In the genomic region with DNA sequence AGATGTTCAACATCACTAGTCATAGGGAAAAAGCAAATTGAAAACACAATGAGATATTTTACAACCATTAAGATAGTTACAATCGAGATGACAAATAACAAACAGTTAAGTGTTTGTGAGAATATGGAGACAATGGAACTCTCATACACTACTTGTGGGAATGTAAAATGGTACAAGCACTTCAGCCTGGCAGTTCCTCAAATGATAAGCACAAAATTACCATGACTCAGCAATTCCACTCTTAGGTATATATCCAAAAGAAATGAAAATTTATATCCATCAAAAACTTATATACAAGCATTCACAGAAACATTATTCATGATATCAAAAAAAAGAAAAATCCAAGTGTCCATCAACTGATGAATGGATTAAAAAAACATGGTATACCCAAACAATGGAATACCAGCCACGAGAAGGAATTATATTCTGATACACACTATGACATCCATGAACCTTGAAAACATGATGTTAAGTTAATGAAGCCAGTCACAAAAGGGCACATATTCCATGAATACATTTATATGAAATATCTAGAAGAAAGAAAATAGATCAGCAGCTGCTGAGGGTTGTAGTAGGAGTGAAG, we compare ENCODE assay signal across 1 cellular context.
TF ChIP-seq lines count a peak whose summit lies in the region.

No MANE protein-coding gene starts in this region.

TF ChIP-seq in K562, 482 proteins besides CTCF, POLR2A, EP300 and RAD21 (continued from another document):
- TF ChIP-seq, protein P1, sequence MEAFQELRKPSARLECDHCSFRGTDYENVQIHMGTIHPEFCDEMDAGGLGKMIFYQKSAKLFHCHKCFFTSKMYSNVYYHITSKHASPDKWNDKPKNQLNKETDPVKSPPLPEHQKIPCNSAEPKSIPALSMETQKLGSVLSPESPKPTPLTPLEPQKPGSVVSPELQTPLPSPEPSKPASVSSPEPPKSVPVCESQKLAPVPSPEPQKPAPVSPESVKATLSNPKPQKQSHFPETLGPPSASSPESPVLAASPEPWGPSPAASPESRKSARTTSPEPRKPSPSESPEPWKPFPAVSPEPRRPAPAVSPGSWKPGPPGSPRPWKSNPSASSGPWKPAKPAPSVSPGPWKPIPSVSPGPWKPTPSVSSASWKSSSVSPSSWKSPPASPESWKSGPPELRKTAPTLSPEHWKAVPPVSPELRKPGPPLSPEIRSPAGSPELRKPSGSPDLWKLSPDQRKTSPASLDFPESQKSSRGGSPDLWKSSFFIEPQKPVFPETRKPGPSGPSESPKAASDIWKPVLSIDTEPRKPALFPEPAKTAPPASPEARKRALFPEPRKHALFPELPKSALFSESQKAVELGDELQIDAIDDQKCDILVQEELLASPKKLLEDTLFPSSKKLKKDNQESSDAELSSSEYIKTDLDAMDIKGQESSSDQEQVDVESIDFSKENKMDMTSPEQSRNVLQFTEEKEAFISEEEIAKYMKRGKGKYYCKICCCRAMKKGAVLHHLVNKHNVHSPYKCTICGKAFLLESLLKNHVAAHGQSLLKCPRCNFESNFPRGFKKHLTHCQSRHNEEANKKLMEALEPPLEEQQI (IDR thresholded peaks at IDR 0.05), result peak; percentile 94
- TF ChIP-seq C11orf30 (IDR thresholded peaks at IDR 0.05; ENCODE audit: low read depth) (peak; percentile 100), NFE2L1 (tag; IDR thresholded peaks at IDR 0.05; ENCODE audit: borderline replicate concordance, low read depth) (peak; percentile 96), MAFK (IDR thresholded peaks at IDR 0.05; ENCODE audit: low read length) (peak; percentile 99), SPI1 (IDR thresholded peaks at IDR 0.05; ENCODE audit: borderline replicate concordance, low read depth, low read length) (peak; percentile 88), CC2D1A (IDR thresholded peaks at IDR 0.05) (peak; percentile 86), ARID1B (IDR thresholded peaks at IDR 0.05) (peak; percentile 78), CBFA2T3 (IDR thresholded peaks at IDR 0.05) (peak; percentile 37; the same call in 1 of the 2 replicates), NFE2 (IDR thresholded peaks at IDR 0.05; ENCODE audit: low read depth) (peak; percentile 96), SMARCA4 (IDR thresholded peaks at IDR 0.05) (peak; percentile 90), CBX3 (IDR thresholded peaks at IDR 0.05; ENCODE audit: borderline replicate concordance in 1 of 2, low read length in 2 of 2) (peak in 1 of 2 experiments; percentile 68; a peak in 1 of 3 replicates)
- TF ChIP-seq, protein P2, sequence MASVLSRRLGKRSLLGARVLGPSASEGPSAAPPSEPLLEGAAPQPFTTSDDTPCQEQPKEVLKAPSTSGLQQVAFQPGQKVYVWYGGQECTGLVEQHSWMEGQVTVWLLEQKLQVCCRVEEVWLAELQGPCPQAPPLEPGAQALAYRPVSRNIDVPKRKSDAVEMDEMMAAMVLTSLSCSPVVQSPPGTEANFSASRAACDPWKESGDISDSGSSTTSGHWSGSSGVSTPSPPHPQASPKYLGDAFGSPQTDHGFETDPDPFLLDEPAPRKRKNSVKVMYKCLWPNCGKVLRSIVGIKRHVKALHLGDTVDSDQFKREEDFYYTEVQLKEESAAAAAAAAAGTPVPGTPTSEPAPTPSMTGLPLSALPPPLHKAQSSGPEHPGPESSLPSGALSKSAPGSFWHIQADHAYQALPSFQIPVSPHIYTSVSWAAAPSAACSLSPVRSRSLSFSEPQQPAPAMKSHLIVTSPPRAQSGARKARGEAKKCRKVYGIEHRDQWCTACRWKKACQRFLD (CRISPR knock-in tag; IDR thresholded peaks at IDR 0.05), result no peak
